Comparison of ENCODE assay signal across 9 cellular contexts in the genomic region with DNA sequence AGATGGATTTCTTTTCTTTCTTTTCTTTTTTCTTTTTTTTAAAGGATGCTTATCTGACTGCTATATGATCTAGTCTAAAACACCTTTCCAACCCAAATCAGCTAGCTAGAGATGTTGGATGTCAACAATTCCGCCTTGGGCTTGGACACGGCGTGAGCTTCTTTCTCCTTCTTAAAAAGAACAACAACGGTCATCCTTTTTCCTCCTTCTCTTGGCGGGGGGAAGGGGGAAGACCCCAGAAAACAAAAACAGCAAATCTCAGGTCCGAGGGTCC. TPM values are rescaled to one million over a fixed set of nuclear protein-coding genes. Genes with fewer than 3 reads are reported as not detected.
DNase-seq lines count a peak whose midpoint lies in the region; ATAC-seq and TF ChIP-seq lines count a peak whose summit lies in the region.
"Had no signal": no experiment of that assay in that cellular context is flagged by ENCODE, and none has a peak within 500 bp of the region (broad histone marks: within the 10 kb centered on the region; RNA-seq: fewer than 3 reads in every experiment).

No MANE protein-coding gene starts in this region.

- H3K9me3 Mint-ChIP-seq in activated CD8-positive, alpha-beta memory T cell treated with anti-CD3 and anti-CD28 coated beads, Interleukin-2, amount 10 ng/mL, durations not matched to agents 7 days and 5 days (ENCODE audit: low read depth): no peaks in the 10 kb centered on the region
- H3K9me3 Mint-ChIP-seq in brain: peaks cover 0 to 3% (median 0%) of the 10 kb centered on the region in 5 experiments

- H3K4me1 Mint-ChIP-seq in activated CD8-positive, alpha-beta memory T cell treated with anti-CD3 and anti-CD28 coated beads, Interleukin-2, amount 10 ng/mL, durations not matched to agents 7 days and 5 days: peaks cover 3% of the 10 kb centered on the region
- H3K4me1 Mint-ChIP-seq in brain: peaks cover 39% of the 10 kb centered on the region

- CTCF ChIA-PET in activated CD8-positive, alpha-beta memory T cell treated with anti-CD3 and anti-CD28 coated beads, Interleukin-2, amount 10 ng/mL, durations not matched to agents 7 days and 5 days (lab: Charles Lee): no interaction called here

- H3K4me1 ChIP-seq in lower lobe of right lung (peaks cover 19% of the 10 kb centered on the region), thyroid gland (peaks cover 11 to 13% of the 10 kb centered on the region in 2 donors)

- TF ChIP-seq CTCF in brain (conservative IDR thresholded peaks at IDR 0.05): no peak
- TF ChIP-seq CTCF in lower lobe of right lung (IDR thresholded peaks at IDR 0.05): no peak
- no peak for TF ChIP-seq CTCF in thyroid gland (IDR thresholded peaks at IDR 0.05)

- no peak for TF ChIP-seq POLR2A in thyroid gland (IDR thresholded peaks at IDR 0.05)

- no peak for ATAC-seq in activated CD8-positive, alpha-beta memory T cell treated with anti-CD3 and anti-CD28 coated beads, Interleukin-2, amount 10 ng/mL, durations not matched to agents 7 days and 5 days
- ATAC-seq in lower lobe of right lung (no peak), GM21723 (IDR thresholded peaks at IDR 0.05; ENCODE audit: unreplicated experiment) (no peak)

- H3K27me3 Mint-ChIP-seq in activated CD8-positive, alpha-beta memory T cell treated with anti-CD3 and anti-CD28 coated beads, Interleukin-2, amount 10 ng/mL, durations not matched to agents 7 days and 5 days: peaks cover 72% of the 10 kb centered on the region
- H3K27me3 Mint-ChIP-seq in brain: peaks cover 12% of the 10 kb centered on the region

- H3K4me3 Mint-ChIP-seq in activated CD8-positive, alpha-beta memory T cell treated with anti-CD3 and anti-CD28 coated beads, Interleukin-2, amount 10 ng/mL, durations not matched to agents 7 days and 5 days: peak overlapping the region; percentile 24
- peak overlapping the region; percentile 88 to 94 (median 89) for H3K4me3 Mint-ChIP-seq in brain

- intact Hi-C loops in lower lobe of right lung (cut with DNase I): no loop called here
- intact Hi-C loops in thyroid gland (cut with DNase I): no loop called here

- H3K4me3 ChIP-seq in lower lobe of right lung: peak overlapping the region; percentile 62
- H3K4me3 ChIP-seq in thyroid gland (replicated peaks in 1 of 3): peak overlapping the region; percentile 14 to 64 (median 59)

- no peaks in the 10 kb centered on the region for H3K36me3 ChIP-seq in lower lobe of right lung
- no peaks in the 10 kb centered on the region for H3K36me3 ChIP-seq in thyroid gland

- H3K9me3 ChIP-seq in lower lobe of right lung (no peaks in the 10 kb centered on the region), thyroid gland (no peaks in the 10 kb centered on the region)

- no peak for DNase-seq in activated CD8-positive, alpha-beta memory T cell treated with anti-CD3 and anti-CD28 coated beads, Interleukin-2, amount 10 ng/mL, durations not matched to agents 7 days and 5 days
- DNase-seq in activated CD8-positive, alpha-beta memory T cell treated with anti-CD3 and anti-CD28 coated beads for 24 hours: no peak
- DNase-seq in lower lobe of right lung (no peak), thyroid gland (no peak), DMS79 treated with DMSO at 0.1 percent for 48 hours (lab: John Stamatoyannopoulos, UW) (no peak), HK-2 (ENCODE audit: unreplicated experiment) (no peak)
- DNase-seq: DND-41 had no signal

- H3K36me3 Mint-ChIP-seq in activated CD8-positive, alpha-beta memory T cell treated with anti-CD3 and anti-CD28 coated beads, Interleukin-2, amount 10 ng/mL, durations not matched to agents 7 days and 5 days: no peaks in the 10 kb centered on the region
- H3K36me3 Mint-ChIP-seq in brain: no peaks in the 10 kb centered on the region

- peak overlapping the region; percentile 60 for H3K27ac ChIP-seq in lower lobe of right lung
- H3K27ac ChIP-seq in thyroid gland: peak overlapping the region; percentile 78 to 93 (median 83)

- 4 to 16% methylated on average over 6 of the region's 6 CpGs for WGBS in thyroid gland, 2 donors

- no peak overlapping the region for H3K27ac Mint-ChIP-seq in activated CD8-positive, alpha-beta memory T cell treated with anti-CD3 and anti-CD28 coated beads, Interleukin-2, amount 10 ng/mL, durations not matched to agents 7 days and 5 days
- H3K27ac Mint-ChIP-seq in brain: peak overlapping the region; percentile 66 to 92 (median 85)

- H3K27me3 ChIP-seq in lower lobe of right lung (ENCODE audit: low read depth) (no peaks in the 10 kb centered on the region), thyroid gland (no peaks in the 10 kb centered on the region)

RNA-seq across cellular contexts. Expression of a gene that starts 1.0 kb away (rescaled TPM):
- total RNA-seq in activated CD8-positive, alpha-beta memory T cell treated with anti-CD3 and anti-CD28 coated beads, Interleukin-2, amount 10 ng/mL, durations not matched to agents 7 days and 5 days: not detected
- polyA plus RNA-seq in brain (ENCODE audit: insufficient read depth, low read depth, low replicate concordance): 33.2 TPM
- 16.9 TPM for total RNA-seq in lower lobe of right lung
- total RNA-seq in thyroid gland: 100 to 1,000 TPM in 2 of 4 donors, 10 to 100 TPM in 2; 51.3 to 106 (median 84.3) TPM

RNA-seq across cellular contexts. Expression of a gene that starts 59.0 kb away (rescaled TPM):
- 10 to 100 TPM; 21.2 to 22.8 TPM for total RNA-seq in activated CD8-positive, alpha-beta memory T cell treated with anti-CD3 and anti-CD28 coated beads, Interleukin-2, amount 10 ng/mL, durations not matched to agents 7 days and 5 days
- polyA plus RNA-seq in brain (ENCODE audit: insufficient read depth, low read depth, low replicate concordance): 19.6 TPM
- total RNA-seq in lower lobe of right lung: 22.5 TPM
- total RNA-seq in thyroid gland: 10 to 100 TPM; 38.1 to 58.8 (median 48.5) TPM

Comparison
In these comparisons a context has a peak if more than half of its experiments do, and no peak if none do; other contexts are left out.
1. RNA of a gene that starts 1.0 kb away (total RNA-seq): 51.3 to 106 TPM in thyroid gland and 16.9 TPM in lower lobe of right lung (single experiment); not detected in activated CD8-positive, alpha-beta memory T cell treated with anti-CD3 and anti-CD28 coated beads, Interleukin-2, amount 10 ng/mL, durations not matched to agents 7 days and 5 days; every median in the first group is over 10 times any median in the second.